In the genomic region with DNA sequence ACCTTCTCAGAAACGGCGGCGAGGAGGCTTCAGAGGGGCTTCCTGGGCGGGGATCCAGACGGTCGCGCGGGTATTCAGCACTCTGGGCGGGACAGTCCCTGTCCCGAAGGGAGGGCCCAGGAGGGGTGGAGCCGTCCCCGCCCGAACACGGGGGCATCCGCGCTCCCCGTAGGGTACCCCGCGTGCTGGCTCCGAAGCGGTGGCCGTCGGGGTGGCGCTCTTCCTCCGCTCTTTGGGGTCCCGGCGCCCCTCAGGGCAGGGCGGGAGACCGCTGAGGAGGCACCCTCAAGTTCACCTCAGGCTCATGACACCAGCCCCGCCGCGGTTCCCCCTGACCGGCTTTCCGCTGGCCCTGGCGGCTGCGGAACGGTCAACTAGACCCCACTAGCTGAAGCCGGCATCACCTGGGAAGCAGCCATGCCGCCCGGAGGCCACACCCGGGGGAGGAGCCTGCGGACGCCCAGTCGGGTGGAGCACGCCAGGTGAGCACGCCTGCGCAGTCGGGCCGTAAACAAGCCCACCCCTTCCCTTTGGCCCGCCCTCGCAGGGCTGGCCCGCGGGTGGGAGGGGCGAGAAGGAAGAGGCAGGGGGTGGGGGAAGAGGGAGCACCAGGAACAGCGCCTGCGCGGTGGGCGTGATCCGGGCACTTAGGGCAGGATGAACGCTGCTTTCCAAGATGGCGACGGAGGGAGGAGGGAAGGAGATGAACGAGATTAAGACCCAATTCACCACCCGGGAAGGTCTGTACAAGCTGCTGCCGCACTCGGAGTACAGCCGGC, we compare ENCODE assay signal across 8 cellular contexts. TPM values are rescaled to one million over a fixed set of nuclear protein-coding genes. Genes with fewer than 3 reads are reported as not detected.
DNase-seq lines count a peak whose midpoint lies in the region; TF ChIP-seq lines count a peak whose summit lies in the region.

A gene with protein sequence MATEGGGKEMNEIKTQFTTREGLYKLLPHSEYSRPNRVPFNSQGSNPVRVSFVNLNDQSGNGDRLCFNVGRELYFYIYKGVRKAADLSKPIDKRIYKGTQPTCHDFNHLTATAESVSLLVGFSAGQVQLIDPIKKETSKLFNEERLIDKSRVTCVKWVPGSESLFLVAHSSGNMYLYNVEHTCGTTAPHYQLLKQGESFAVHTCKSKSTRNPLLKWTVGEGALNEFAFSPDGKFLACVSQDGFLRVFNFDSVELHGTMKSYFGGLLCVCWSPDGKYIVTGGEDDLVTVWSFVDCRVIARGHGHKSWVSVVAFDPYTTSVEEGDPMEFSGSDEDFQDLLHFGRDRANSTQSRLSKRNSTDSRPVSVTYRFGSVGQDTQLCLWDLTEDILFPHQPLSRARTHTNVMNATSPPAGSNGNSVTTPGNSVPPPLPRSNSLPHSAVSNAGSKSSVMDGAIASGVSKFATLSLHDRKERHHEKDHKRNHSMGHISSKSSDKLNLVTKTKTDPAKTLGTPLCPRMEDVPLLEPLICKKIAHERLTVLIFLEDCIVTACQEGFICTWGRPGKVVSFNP (plus strand): TSS at position 650 of the 779 bp plus-strand sequence. CDS start 27 bp downstream, at position 677.

- H3K27me3 ChIP-seq in HAP-1 (ENCODE audit: low read depth) = no peaks in the 10 kb centered on the region
- H3K27me3 ChIP-seq in MG63 = no peaks in the 10 kb centered on the region
- no peaks in the 10 kb centered on the region for H3K27me3 ChIP-seq in stomach smooth muscle (ENCODE audit: control insufficient read depth in 1 of 2, insufficient read depth in 2 of 2, low read length in 2 of 2)

- H3K9me3 ChIP-seq in HAP-1 (no peaks in the 10 kb centered on the region), MG63 (no peaks in the 10 kb centered on the region), stomach smooth muscle (ENCODE audit: control insufficient read depth in 2 of 2, low read length in 2 of 2) (no peaks in the 10 kb centered on the region)

- H3K36me3 ChIP-seq in HAP-1 (replicated peaks) (peaks cover 3% of the 10 kb centered on the region; the same call in 1 of the 2 replicates), MG63 (no peaks in the 10 kb centered on the region), stomach smooth muscle (ENCODE audit: control insufficient read depth in 2 of 2, insufficient read depth in 2 of 2, low read length in 2 of 2) (peaks cover 0 to 2% of the 10 kb centered on the region in 2 donors)

- H3K9ac ChIP-seq in stomach smooth muscle (ENCODE audit: low read length in 2 of 2) = peak within 1 kb of the TSS; percentile 96 to 97

- peak within 1 kb of the TSS; percentile 100 for H3K4me3 Mint-ChIP-seq in neural crest cell

- H3K27me3 Mint-ChIP-seq in neural crest cell (ENCODE audit: low read depth) = peaks cover 14% of the 10 kb centered on the region

- in situ Hi-C loops in HAP-1 (cut with MboI; ENCODE audit: low sequenced_read_pairs) = loop anchor here (25.0 kb wide), 1 partner anchor 173 kb away; a partner anchor contains a TSS

- peaks cover 1% of the 10 kb centered on the region for H3K9me3 Mint-ChIP-seq in neural crest cell

- H3K4me3 ChIP-seq in HAP-1 = peak within 1 kb of the TSS; percentile 96
- peak within 1 kb of the TSS; percentile 93 for H3K4me3 ChIP-seq in MG63
- peak within 1 kb of the TSS; percentile 99 for H3K4me3 ChIP-seq in fibroblast of villous mesenchyme (ENCODE audit: low read depth, low read length)
- peak within 1 kb of the TSS; percentile 83 to 96 for H3K4me3 ChIP-seq in stomach smooth muscle (ENCODE audit: low read length in 2 of 2)

- TF ChIP-seq CTCF in fibroblast of villous mesenchyme (IDR thresholded peaks at IDR 0.05; ENCODE audit: insufficient read depth, low read depth, low read length) (no peak), neural crest cell (conservative IDR thresholded peaks at IDR 0.05) (no peak)

- DNase-seq in GDM1 (lab: John Stamatoyannopoulos, UW) (peak; percentile 97), HAP-1 (ENCODE audit: low spot score in 2 of 2) (peak; percentile 94 to 99), MG63 (peak; percentile 91), SHP77 treated with DMSO at 0.1 percent for 48 hours (lab: John Stamatoyannopoulos, UW) (peak; percentile 92), fibroblast of villous mesenchyme (ENCODE audit: low read depth) (peak; percentile 96), neural crest cell (ENCODE audit: low read depth, low spot score) (peak; percentile 98)
- DNase-seq in activated effector memory CD4-positive, alpha-beta T cell treated with anti-CD3 and anti-CD28 coated beads, Interleukin-2, amount 50 U/mL, for 16 hours = peak; percentile 100

- peaks cover 26% of the 10 kb centered on the region for H3K4me1 Mint-ChIP-seq in neural crest cell

- H3K27ac Mint-ChIP-seq in neural crest cell (ENCODE audit: unreplicated experiment) = peak within 1 kb of the TSS; percentile 97

- H3K27ac ChIP-seq in stomach smooth muscle (ENCODE audit: low read length) = peak within 1 kb of the TSS; percentile 64

- peaks cover 5% of the 10 kb centered on the region for H3K36me3 Mint-ChIP-seq in neural crest cell (ENCODE audit: low read depth)

- peaks cover 15% of the 10 kb centered on the region for H3K4me1 ChIP-seq in HAP-1
- H3K4me1 ChIP-seq in stomach smooth muscle (ENCODE audit: control insufficient read depth, insufficient read depth, low read length) = peaks cover 12% of the 10 kb centered on the region

RNA-seq across cellular contexts. Expression of the gene that starts here (rescaled TPM):
- 11.2 and 11.8 TPM in 2 replicates for total RNA-seq in MG63 (2014; rRNA removed; shearing (Covaris generic); ENCODE audit: low replicate concordance)
- 14.7 and 15.1 TPM in 2 replicates for total RNA-seq in fibroblast of villous mesenchyme
- 28.2 and 30.2 TPM in 2 replicates for total RNA-seq in neural crest cell

Comparison
In these comparisons a context has a peak if more than half of its experiments do, and no peak if none do; other contexts are left out.
1. Peak in every context shown above with its lines: DNase-seq, H3K4me3 ChIP-seq and H3K27ac ChIP-seq.